1 cellular context compared by ENCODE assay signal in the genomic region with DNA sequence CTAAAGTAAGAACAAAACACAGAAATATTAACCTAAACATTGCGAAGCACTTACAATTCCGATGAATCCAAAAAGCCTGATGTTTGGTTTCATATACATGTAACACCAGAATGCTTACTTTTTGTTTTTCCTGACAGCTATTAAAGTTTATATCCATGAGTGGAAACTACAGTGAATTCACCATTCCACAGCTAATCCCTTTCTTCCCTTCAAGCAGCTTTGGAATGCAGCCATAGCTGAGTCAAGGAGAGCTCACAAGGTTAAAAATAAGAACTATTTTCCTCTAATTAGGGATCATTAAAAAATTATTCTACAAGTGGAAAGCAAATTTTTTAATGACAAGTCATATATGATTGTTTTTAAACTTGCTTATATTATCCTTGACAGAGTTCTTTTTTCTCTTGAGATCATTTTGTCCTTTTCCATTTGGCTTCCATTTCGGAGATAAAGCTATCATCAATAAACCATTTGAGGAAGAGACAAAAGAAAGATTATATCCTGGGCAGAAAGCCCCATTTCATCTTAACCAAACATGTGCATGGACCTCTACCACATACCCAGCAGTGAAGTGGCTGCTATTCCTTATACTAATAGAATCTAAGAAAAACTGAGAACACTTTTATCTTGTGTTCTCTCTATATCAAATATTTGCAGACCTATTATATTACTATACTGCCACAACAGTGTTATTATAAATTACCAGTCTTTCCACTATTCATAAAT.
TF ChIP-seq lines count a peak whose summit lies in the region.

No MANE protein-coding gene starts in this region.

TF ChIP-seq in SK-N-SH treated with all-trans-retinoic acid at 6 μM for 48 hours, 23 proteins besides CTCF, POLR2A, EP300 and RAD21 (continued from another document):
- TF ChIP-seq, protein P1, sequence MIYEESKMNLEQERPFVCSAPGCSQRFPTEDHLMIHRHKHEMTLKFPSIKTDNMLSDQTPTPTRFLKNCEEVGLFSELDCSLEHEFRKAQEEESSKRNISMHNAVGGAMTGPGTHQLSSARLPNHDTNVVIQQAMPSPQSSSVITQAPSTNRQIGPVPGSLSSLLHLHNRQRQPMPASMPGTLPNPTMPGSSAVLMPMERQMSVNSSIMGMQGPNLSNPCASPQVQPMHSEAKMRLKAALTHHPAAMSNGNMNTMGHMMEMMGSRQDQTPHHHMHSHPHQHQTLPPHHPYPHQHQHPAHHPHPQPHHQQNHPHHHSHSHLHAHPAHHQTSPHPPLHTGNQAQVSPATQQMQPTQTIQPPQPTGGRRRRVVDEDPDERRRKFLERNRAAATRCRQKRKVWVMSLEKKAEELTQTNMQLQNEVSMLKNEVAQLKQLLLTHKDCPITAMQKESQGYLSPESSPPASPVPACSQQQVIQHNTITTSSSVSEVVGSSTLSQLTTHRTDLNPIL (CRISPR knock-in tag; IDR thresholded peaks at IDR 0.05; ENCODE audit: low read depth): no peak
- TF ChIP-seq ZNF8 (CRISPR knock-in tag; IDR thresholded peaks at IDR 0.05): no peak
- TF ChIP-seq, protein P2, sequence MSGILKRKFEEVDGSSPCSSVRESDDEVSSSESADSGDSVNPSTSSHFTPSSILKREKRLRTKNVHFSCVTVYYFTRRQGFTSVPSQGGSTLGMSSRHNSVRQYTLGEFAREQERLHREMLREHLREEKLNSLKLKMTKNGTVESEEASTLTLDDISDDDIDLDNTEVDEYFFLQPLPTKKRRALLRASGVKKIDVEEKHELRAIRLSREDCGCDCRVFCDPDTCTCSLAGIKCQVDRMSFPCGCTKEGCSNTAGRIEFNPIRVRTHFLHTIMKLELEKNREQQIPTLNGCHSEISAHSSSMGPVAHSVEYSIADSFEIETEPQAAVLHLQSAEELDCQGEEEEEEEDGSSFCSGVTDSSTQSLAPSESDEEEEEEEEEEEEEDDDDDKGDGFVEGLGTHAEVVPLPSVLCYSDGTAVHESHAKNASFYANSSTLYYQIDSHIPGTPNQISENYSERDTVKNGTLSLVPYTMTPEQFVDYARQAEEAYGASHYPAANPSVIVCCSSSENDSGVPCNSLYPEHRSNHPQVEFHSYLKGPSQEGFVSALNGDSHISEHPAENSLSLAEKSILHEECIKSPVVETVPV (CRISPR knock-in tag; IDR thresholded peaks at IDR 0.05): no peak
- TF ChIP-seq RARB (CRISPR knock-in tag; IDR thresholded peaks at IDR 0.05): no peak
- no peak for TF ChIP-seq CSDC2 (CRISPR knock-in tag; IDR thresholded peaks at IDR 0.05)
- TF ChIP-seq OSR1 (CRISPR knock-in tag; IDR thresholded peaks at IDR 0.05): no peak
- TF ChIP-seq ESRRG (CRISPR knock-in tag; IDR thresholded peaks at IDR 0.05): no peak
- TF ChIP-seq ZNF565 (CRISPR knock-in tag; conservative IDR thresholded peaks at IDR 0.05; ENCODE audit: low read depth): no peak
- no peak for TF ChIP-seq GLIS3 (CRISPR knock-in tag; IDR thresholded peaks at IDR 0.05)
- TF ChIP-seq ZNF70 (CRISPR knock-in tag; IDR thresholded peaks at IDR 0.05): no peak
- no peak for TF ChIP-seq ZFP30 (CRISPR knock-in tag; IDR thresholded peaks at IDR 0.05)
- TF ChIP-seq, protein P3, sequence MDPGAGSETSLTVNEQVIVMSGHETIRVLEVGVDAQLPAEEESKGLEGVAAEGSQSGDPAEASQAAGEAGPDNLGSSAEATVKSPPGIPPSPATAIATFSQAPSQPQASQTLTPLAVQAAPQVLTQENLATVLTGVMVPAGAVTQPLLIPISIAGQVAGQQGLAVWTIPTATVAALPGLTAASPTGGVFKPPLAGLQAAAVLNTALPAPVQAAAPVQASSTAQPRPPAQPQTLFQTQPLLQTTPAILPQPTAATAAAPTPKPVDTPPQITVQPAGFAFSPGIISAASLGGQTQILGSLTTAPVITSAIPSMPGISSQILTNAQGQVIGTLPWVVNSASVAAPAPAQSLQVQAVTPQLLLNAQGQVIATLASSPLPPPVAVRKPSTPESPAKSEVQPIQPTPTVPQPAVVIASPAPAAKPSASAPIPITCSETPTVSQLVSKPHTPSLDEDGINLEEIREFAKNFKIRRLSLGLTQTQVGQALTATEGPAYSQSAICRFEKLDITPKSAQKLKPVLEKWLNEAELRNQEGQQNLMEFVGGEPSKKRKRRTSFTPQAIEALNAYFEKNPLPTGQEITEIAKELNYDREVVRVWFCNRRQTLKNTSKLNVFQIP (CRISPR knock-in tag; IDR thresholded peaks at IDR 0.05; ENCODE audit: borderline replicate concordance, low read depth): no peak
- no peak for TF ChIP-seq PPARA (CRISPR knock-in tag; IDR thresholded peaks at IDR 0.05; ENCODE audit: borderline replicate concordance)
- TF ChIP-seq SNAI2 (CRISPR knock-in tag; IDR thresholded peaks at IDR 0.05): no peak
